Comparison of ENCODE assay signal across 18 cellular contexts in genomic region chr9:24118170-24118569, GRCh38.
"Had no signal": no experiment of that assay in that cellular context is flagged by ENCODE, and none has a peak within 500 bp of the region (broad histone marks: within the 10 kb centered on the region; RNA-seq: fewer than 3 reads in every experiment).

No MANE protein-coding gene starts in this region.

- H3K27ac Mint-ChIP-seq: activated CD4-positive, alpha-beta memory T cell treated with anti-CD3 and anti-CD28 coated beads, Interleukin-2, amount 10 ng/mL, durations not matched to agents 7 days and 5 days; activated naive CD4-positive, alpha-beta T cell treated with anti-CD3 and anti-CD28 coated beads for 36 hours; activated T-cell treated with anti-CD3 and anti-CD28 coated beads, Interleukin-2, amount 50 U/mL, for 24 hours; progenitor cell of endocrine pancreas; stimulated activated naive CD8-positive, alpha-beta T cell treated with anti-CD3 and anti-CD28 coated beads, Interleukin-15, amount 100 ng/mL, for 72 hours had no signal

- ATAC-seq: body of pancreas; foreskin keratinocyte; stimulated activated naive CD8-positive, alpha-beta T cell treated with anti-CD3 and anti-CD28 coated beads, Interleukin-15, amount 100 ng/mL, for 72 hours had no signal

- H3K4me3 Mint-ChIP-seq: activated CD4-positive, alpha-beta memory T cell treated with anti-CD3 and anti-CD28 coated beads, Interleukin-2, amount 10 ng/mL, durations not matched to agents 7 days and 5 days; activated naive CD4-positive, alpha-beta T cell treated with anti-CD3 and anti-CD28 coated beads for 36 hours; activated T-cell treated with anti-CD3 and anti-CD28 coated beads, Interleukin-2, amount 50 U/mL, for 24 hours; stimulated activated naive CD8-positive, alpha-beta T cell treated with anti-CD3 and anti-CD28 coated beads, Interleukin-15, amount 100 ng/mL, for 72 hours had no signal

- H3K4me1 Mint-ChIP-seq: activated CD4-positive, alpha-beta memory T cell treated with anti-CD3 and anti-CD28 coated beads, Interleukin-2, amount 10 ng/mL, durations not matched to agents 7 days and 5 days; stimulated activated naive CD8-positive, alpha-beta T cell treated with anti-CD3 and anti-CD28 coated beads, Interleukin-15, amount 100 ng/mL, for 72 hours had no signal

- H3K4me3 ChIP-seq: body of pancreas, left ventricle myocardium inferior, suprapubic skin, transverse colon had no signal

- H3K4me1 ChIP-seq: body of pancreas, foreskin keratinocyte, left ventricle myocardium inferior, suprapubic skin, transverse colon had no signal

- H3K36me3 ChIP-seq: left ventricle myocardium inferior, suprapubic skin, transverse colon had no signal

- H3K27me3 Mint-ChIP-seq: activated CD4-positive, alpha-beta memory T cell treated with anti-CD3 and anti-CD28 coated beads, Interleukin-2, amount 10 ng/mL, durations not matched to agents 7 days and 5 days; activated T-cell treated with anti-CD3 and anti-CD28 coated beads, Interleukin-2, amount 50 U/mL, for 24 hours; progenitor cell of endocrine pancreas; stimulated activated naive CD8-positive, alpha-beta T cell treated with anti-CD3 and anti-CD28 coated beads, Interleukin-15, amount 100 ng/mL, for 72 hours had no signal

- H3K9me3 ChIP-seq: body of pancreas, suprapubic skin, transverse colon had no signal

- H3K27me3 ChIP-seq: body of pancreas, foreskin keratinocyte, suprapubic skin, transverse colon had no signal

- H3K27ac ChIP-seq: body of pancreas, epithelial cell of prostate, foreskin keratinocyte, left ventricle myocardium inferior, suprapubic skin, transverse colon had no signal

- DNase-seq: activated CD4-positive, alpha-beta memory T cell treated with anti-CD3 and anti-CD28 coated beads, Interleukin-2, amount 10 ng/mL, durations not matched to agents 7 days and 5 days; activated CD4-positive, alpha-beta T cell treated with anti-CD3 and anti-CD28 coated beads for 48 hours; activated CD4-positive, CD25-positive, alpha-beta regulatory T cell; activated naive CD4-positive, alpha-beta T cell treated with anti-CD3 and anti-CD28 coated beads for 36 hours; activated T-cell treated with anti-CD3 and anti-CD28 coated beads, Interleukin-2, amount 50 U/mL, for 24 hours; body of pancreas; foreskin keratinocyte; glutamatergic neuron; hypothalamus; kidney glomerular epithelial cell; left ventricle myocardium inferior; mammary epithelial cell; stimulated activated CD4-positive, alpha-beta T cell treated with anti-CD3 and anti-CD28 coated beads, Interleukin-2, amount 100 ng/mL, for 48 hours; stimulated activated naive CD8-positive, alpha-beta T cell treated with anti-CD3 and anti-CD28 coated beads, Interleukin-15, amount 100 ng/mL, for 72 hours; transverse colon had no signal
